Comparison of ENCODE assay signal across 8 cellular contexts in the genomic region with DNA sequence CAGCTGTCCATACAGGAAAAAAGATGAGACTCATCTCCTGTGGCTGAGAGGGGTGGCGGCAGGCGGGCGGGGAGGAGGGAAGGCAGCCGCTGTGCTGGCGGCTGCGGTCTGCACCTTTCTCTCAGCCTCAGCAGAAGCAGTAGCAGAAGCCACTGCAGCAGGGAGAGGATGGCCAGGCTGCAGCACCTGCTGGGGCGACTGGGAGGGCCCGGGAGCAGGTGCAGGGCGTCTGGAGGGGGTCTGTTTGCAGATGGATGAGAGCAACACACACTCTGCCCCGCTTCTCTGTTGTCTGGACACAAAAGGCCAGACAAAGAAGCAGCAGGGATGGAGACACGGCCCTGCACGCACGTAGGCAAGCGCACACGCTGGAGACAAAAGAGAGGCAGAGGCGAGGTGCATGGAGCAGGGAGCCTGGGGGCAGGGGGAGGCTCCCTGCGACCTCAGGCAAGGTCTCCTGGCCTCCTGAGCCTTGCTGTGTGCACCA. TPM values are rescaled to one million over a fixed set of nuclear protein-coding genes. Genes with fewer than 3 reads are reported as not detected.
DNase-seq lines count a peak whose midpoint lies in the region; ATAC-seq and TF ChIP-seq lines count a peak whose summit lies in the region.

No MANE protein-coding gene starts in this region.

- TF ChIP-seq CTCF in osteocyte (IDR thresholded peaks at IDR 0.05), result no peak

- no peaks in the 10 kb centered on the region for H3K27me3 Mint-ChIP-seq in CD4-positive, alpha-beta memory T cell
- peaks cover 72% of the 10 kb centered on the region for H3K27me3 Mint-ChIP-seq in osteocyte (ENCODE audit: unreplicated experiment)

- POLR2A ChIA-PET in CD4-positive, alpha-beta memory T cell (lab: Charles Lee; ENCODE audit: partially characterized antibody), result interaction anchor here (1.3 to 3.0 kb wide), 2 partner anchors 10 to 164 kb away, joined by 4 to 11 read pairs; a partner anchor contains a TSS

- H3K36me3 ChIP-seq in CD4-positive, alpha-beta memory T cell (ENCODE audit: insufficient read depth, low read length), result no peaks in the 10 kb centered on the region

- peak overlapping the region; percentile 11 to 77 (median 57) for H3K27ac Mint-ChIP-seq in CD4-positive, alpha-beta memory T cell
- no peak overlapping the region for H3K27ac Mint-ChIP-seq in osteocyte (ENCODE audit: unreplicated experiment)

- no peaks in the 10 kb centered on the region for H3K9me3 ChIP-seq in CD4-positive, alpha-beta memory T cell (ENCODE audit: control insufficient read depth in 1 of 2, low read length in 2 of 2)

- no peak for ATAC-seq in left colon

- no peaks in the 10 kb centered on the region for H3K27me3 ChIP-seq in CD4-positive, alpha-beta memory T cell (ENCODE audit: insufficient read depth, low read length)

- CTCF ChIA-PET in CD4-positive, alpha-beta memory T cell (lab: Charles Lee; ENCODE audit: partially characterized antibody), result no interaction called here

- H3K4me1 ChIP-seq in CD4-positive, alpha-beta memory T cell (ENCODE audit: insufficient read depth, low read length), result peaks cover 65% of the 10 kb centered on the region

- peak overlapping the region in 1 of 2 donors; percentile 23 for H3K4me3 ChIP-seq in CD4-positive, alpha-beta memory T cell (ENCODE audit: low read length in 2 of 2)

- H3K9me3 Mint-ChIP-seq in CD4-positive, alpha-beta memory T cell, result no peaks in the 10 kb centered on the region
- H3K9me3 Mint-ChIP-seq in osteocyte (ENCODE audit: unreplicated experiment), result no peaks in the 10 kb centered on the region

- no peaks in the 10 kb centered on the region for H3K36me3 Mint-ChIP-seq in CD4-positive, alpha-beta memory T cell
- no peaks in the 10 kb centered on the region for H3K36me3 Mint-ChIP-seq in osteocyte (ENCODE audit: unreplicated experiment)

- peak in 4 of 5 donors; percentile 37 to 63 (median 42) for DNase-seq in CD4-positive, alpha-beta memory T cell
- DNase-seq in NCI-H146 (lab: John Stamatoyannopoulos, UW) (peak; percentile 99), glomerular visceral epithelial cell (ENCODE audit: extremely low spot score) (peak; percentile 47), GM19238 (ENCODE audit: insufficient read length, low spot score) (no peak), hippocampal formation (lab: John Stamatoyannopoulos, UW) (no peak), left colon (no peak), osteocyte (ENCODE audit: extremely low spot score, unreplicated experiment) (no peak)
- peak; percentile 29 to 34 for DNase-seq in activated CD4-positive, alpha-beta T cell treated with anti-CD3 and anti-CD28 coated beads for 4 hours

- intact Hi-C loops in CD4-positive, alpha-beta memory T cell (cut with micrococcal nuclease), result no loop called here
- intact Hi-C loops in left colon (cut with DNase I, micrococcal nuclease), result no loop called here

- H3K27ac ChIP-seq in CD4-positive, alpha-beta memory T cell (ENCODE audit: low read depth, low read length), result no peak overlapping the region

- peak overlapping the region in 7 of 8 donors; percentile 21 to 74 (median 59) for H3K4me3 Mint-ChIP-seq in CD4-positive, alpha-beta memory T cell
- no peak overlapping the region for H3K4me3 Mint-ChIP-seq in osteocyte (ENCODE audit: unreplicated experiment)

- H3K4me1 Mint-ChIP-seq in CD4-positive, alpha-beta memory T cell, result peaks cover 46 to 70% (median 56%) of the 10 kb centered on the region in 4 donors
- peaks cover 7% of the 10 kb centered on the region for H3K4me1 Mint-ChIP-seq in osteocyte (ENCODE audit: unreplicated experiment)

RNA-seq across cellular contexts. Expression of a gene that starts 9.3 kb away (rescaled TPM):
- total RNA-seq in CD4-positive, alpha-beta memory T cell, result 100 to 1,000 TPM; 260 to 270 TPM
- 1 to 10 TPM in 1 of 2 donors, under 1 TPM in 1; 0.54 to 4.7 TPM for polyA plus RNA-seq in CD4-positive, alpha-beta memory T cell
- total RNA-seq in left colon, result 1 to 10 TPM; 2.2 to 2.9 TPM
- 1.9 and 3.3 TPM in 2 replicates for total RNA-seq in osteocyte

RNA-seq across cellular contexts. Expression of a gene that starts 26.3 kb away (rescaled TPM):
- total RNA-seq in CD4-positive, alpha-beta memory T cell, result not detected
- polyA plus RNA-seq in CD4-positive, alpha-beta memory T cell, result not detected
- total RNA-seq in left colon (not detected), osteocyte (not detected in 2 replicates)

RNA-seq across cellular contexts. Expression of a gene that starts 30.2 kb away (rescaled TPM):
- not detected for total RNA-seq in CD4-positive, alpha-beta memory T cell
- polyA plus RNA-seq in CD4-positive, alpha-beta memory T cell, result not detected
- total RNA-seq in left colon (under 1 TPM in 1 of 2 donors, not detected in 1; 0.36 TPM), osteocyte (not detected in 2 replicates)

RNA-seq across cellular contexts. Expression of a gene that starts 58.1 kb away (rescaled TPM):
- total RNA-seq in CD4-positive, alpha-beta memory T cell, result 10 to 100 TPM; 23.9 to 27.9 TPM
- 10 to 100 TPM; 46.6 to 47.8 TPM for polyA plus RNA-seq in CD4-positive, alpha-beta memory T cell
- 10 to 100 TPM; 15.5 to 15.7 TPM for total RNA-seq in left colon
- 16.3 and 19.0 TPM in 2 replicates for total RNA-seq in osteocyte

Comparison
In these comparisons a context has a peak if more than half of its experiments do, and no peak if none do; other contexts are left out.
1. DNase-seq: peak in CD4-positive, alpha-beta memory T cell (4 of 5), NCI-H146 (single experiment), activated CD4-positive, alpha-beta T cell treated with anti-CD3 and anti-CD28 coated beads for 4 hours (2 of 2) and glomerular visceral epithelial cell (single experiment); none in GM19238 (single experiment), hippocampal formation (0 of 2), left colon (0 of 2) and osteocyte (single experiment).
2. RNA of a gene that starts 9.3 kb away (total RNA-seq): 260 to 270 TPM in CD4-positive, alpha-beta memory T cell; 1.9 to 3.3 TPM in osteocyte and 2.2 to 2.9 TPM in left colon; every median in the first group is over 10 times any median in the second.